Comparison of ENCODE assay signal across 9 cellular contexts in the genomic region with DNA sequence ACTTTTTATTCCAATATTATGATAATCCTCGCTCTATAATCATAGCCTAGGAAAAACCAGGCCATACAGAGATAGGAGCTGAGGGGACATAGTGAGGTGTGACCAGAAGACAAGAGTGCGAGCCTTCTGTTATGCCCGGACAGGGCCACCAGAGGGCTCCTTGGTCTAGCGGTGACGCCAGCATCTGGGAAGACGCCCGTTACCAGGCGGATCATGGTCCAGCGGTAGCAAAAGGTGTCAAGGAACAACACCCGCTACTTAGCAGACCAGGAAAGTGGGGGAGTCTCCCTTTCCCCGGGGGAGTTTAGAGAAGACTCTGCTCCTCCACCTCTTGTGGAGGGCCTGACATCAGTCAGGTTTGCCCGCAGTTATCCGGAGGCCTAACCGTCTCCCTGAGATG. TPM values are rescaled to one million over a fixed set of nuclear protein-coding genes. Genes with fewer than 3 reads are reported as not detected.
A peak's percentile ranks its signal among the peaks of the same experiment; 100 is the strongest.
DNase-seq lines count a peak whose midpoint lies in the region; ATAC-seq, FAIRE-seq and TF ChIP-seq lines count a peak whose summit lies in the region.
"Not testable (repeated sequence)": the region's sequence is repeated elsewhere in the genome, so short reads cannot be mapped to it uniquely, and the experiment has no call there.
"Had no signal": no experiment of that assay in that cellular context is flagged by ENCODE, and none has a peak within 500 bp of the region (broad histone marks: within the 10 kb centered on the region; RNA-seq: fewer than 3 reads in every experiment).

No MANE protein-coding gene starts in this region.

- H3K9ac ChIP-seq in K562 (ENCODE audit: insufficient read depth in 1 of 2, low read depth in 2 of 2, low read length in 2 of 2), result not testable (repeated sequence)

- not testable (repeated sequence) for H3K27me3 ChIP-seq in K562 (ENCODE audit: control insufficient read depth in 2 of 2, insufficient read depth in 2 of 2, low read length in 2 of 2); tibial nerve

- peak; percentile 16 to 64; a peak in 3 of 4 replicates for TF ChIP-seq RAD21 in K562 (CRISPR knock-in tag; conservative IDR thresholded peaks at IDR 0.05 in 1 of 2, IDR thresholded peaks at IDR 0.05 in 1 of 2)

- CTCF ChIA-PET in K562 (lab: Yijun Ruan, JAX; ENCODE audit: low intra/inter-chr PET ratio), result not testable (repeated sequence)

- H3K4me3 Mint-ChIP-seq in glutamatergic neuron (ENCODE audit: unreplicated experiment); neural crest cell: not testable (repeated sequence)

- H4K20me1 ChIP-seq in K562 (replicated peaks; ENCODE audit: control insufficient read depth, insufficient read depth, low read length), result not testable (repeated sequence)

- peaks cover 88% of the 10 kb centered on the region for H3K36me3 ChIP-seq in K562 (ENCODE audit: control insufficient read depth, insufficient read depth, low read length)
- peaks cover 8 to 97% (median 32%) of the 10 kb centered on the region in 3 donors for H3K36me3 ChIP-seq in tibial nerve

- not testable (repeated sequence) for H3K9me3 Mint-ChIP-seq in glutamatergic neuron (ENCODE audit: unreplicated experiment); neural crest cell

- TF ChIP-seq CTCF in VCaP (conservative IDR thresholded peaks at IDR 0.05), result peak; percentile 67
- TF ChIP-seq CTCF in K562 (IDR thresholded peaks at IDR 0.05 in 2 of 3, conservative IDR thresholded peaks at IDR 0.05 in 1 of 3; ENCODE audit: insufficient read depth in 2 of 3, low read depth in 1 of 3, low read length in 3 of 3), result not testable (repeated sequence)
- peak; percentile 40 for TF ChIP-seq CTCF in glutamatergic neuron (IDR thresholded peaks at IDR 0.05; ENCODE audit: partially characterized antibody, unreplicated experiment)
- TF ChIP-seq CTCF in neural crest cell (conservative IDR thresholded peaks at IDR 0.05), result peak; percentile 58
- TF ChIP-seq CTCF in tibial nerve (IDR thresholded peaks at IDR 0.05), result peak in 3 of 5 experiments; percentile 15 to 37 (median 27)

- POLR2A ChIA-PET in K562 (lab: Yijun Ruan, JAX), result not testable (repeated sequence)

- TF ChIP-seq EP300 in K562 (IDR thresholded peaks at IDR 0.05; ENCODE audit: low read length); tibial nerve (IDR thresholded peaks at IDR 0.05): not testable (repeated sequence)

- H3K4me3 ChIP-seq in K562, tibial nerve: not testable (repeated sequence)

- H3K4me1 Mint-ChIP-seq in glutamatergic neuron (ENCODE audit: low read depth, unreplicated experiment); neural crest cell: not testable (repeated sequence)

- not testable (repeated sequence) for H3K4me2 ChIP-seq in K562 (ENCODE audit: insufficient read depth, low read length)

- not testable (repeated sequence) for H3K27ac ChIP-seq in VCaP; K562 (ENCODE audit: extremely low read depth, low read depth, low read length); tibial nerve

- peak overlapping the region; percentile 57 for H3K27ac Mint-ChIP-seq in glutamatergic neuron (ENCODE audit: unreplicated experiment)
- not testable (repeated sequence) for H3K27ac Mint-ChIP-seq in neural crest cell (ENCODE audit: unreplicated experiment)

- not testable (repeated sequence) for H3K27me3 Mint-ChIP-seq in glutamatergic neuron (ENCODE audit: unreplicated experiment); neural crest cell (ENCODE audit: low read depth)

- not testable (repeated sequence) for ATAC-seq in K562

- H2AFZ ChIP-seq in K562 (ENCODE audit: low read depth, low read length), result not testable (repeated sequence)

- not testable (repeated sequence) for DNase-seq in K562 (ENCODE audit: extremely low read depth in 1 of 4, low spot score in 3 of 4); tibial nerve (ENCODE audit: low spot score in 2 of 2)
- peak; percentile 61 for DNase-seq in glutamatergic neuron
- DNase-seq in neural crest cell (ENCODE audit: low read depth, low spot score), result peak; percentile 37

- not testable (repeated sequence) for TF ChIP-seq POLR2A in K562 (conservative IDR thresholded peaks at IDR 0.05); tibial nerve (IDR thresholded peaks at IDR 0.05)

- 50% methylated on average over 11 of the region's 14 CpGs for WGBS in K562 (ENCODE audit: insufficient coverage, low coverage, missing lambda C conversion rate)
- 38 to 57% methylated on average over 7 to 11 of the region's 14 CpGs for WGBS in tibial nerve, 2 donors

- peaks cover 0 to 13% of the 10 kb centered on the region in 2 experiments; a peak in 1 of 5 replicates for H3K4me1 ChIP-seq in K562 (replicated peaks in 1 of 2; ENCODE audit: control insufficient read depth in 2 of 2, insufficient read depth in 2 of 2, low read length in 2 of 2)
- not testable (repeated sequence) for H3K4me1 ChIP-seq in tibial nerve

- H3K79me2 ChIP-seq in K562 (ENCODE audit: control insufficient read depth, insufficient read depth, low read length), result peaks cover 21% of the 10 kb centered on the region

- not testable (repeated sequence) for H3K9me3 ChIP-seq in K562 (replicated peaks; ENCODE audit: control insufficient read depth, insufficient read depth, low read depth, low read length); tibial nerve

- H3K9me1 ChIP-seq in K562 (ENCODE audit: control insufficient read depth, insufficient read depth, low read length), result not testable (repeated sequence)

- not testable (repeated sequence) for BruUV-seq in K562 (replicated peaks; lab: Mats Ljungman, UMichigan)

- in situ Hi-C loops in K562 (cut with MboI), result loop anchor here (5.0 kb wide), 1 partner anchor 85 kb away; no protein-coding TSS in a partner anchor

- peak; percentile 25 for FAIRE-seq in G401.6 (lab: Jason Lieb, UNC)
- not testable (repeated sequence) for FAIRE-seq in K562 (lab: Jason Lieb, UNC)

- not testable (repeated sequence) for H3K36me3 Mint-ChIP-seq in glutamatergic neuron (ENCODE audit: unreplicated experiment)
- peaks cover 18% of the 10 kb centered on the region for H3K36me3 Mint-ChIP-seq in neural crest cell (ENCODE audit: low read depth)

- intact Hi-C loops in K562 (cut with micrococcal nuclease), result not testable (repeated sequence)

RNA-seq across cellular contexts. Expression of a gene that starts 11.7 kb away (rescaled TPM):
- total RNA-seq in K562 (2011; cell fraction: chromatin; rRNA removed; ENCODE audit: low replicate concordance), result 399 and 932 TPM in 2 replicates
- total RNA-seq in K562 (2011; cell fraction: nucleolus; rRNA removed), result 499 and 534 TPM in 2 replicates
- total RNA-seq in K562 (2011; cell fraction: nucleoplasm; rRNA removed), result 285 and 332 TPM in 2 replicates
- total RNA-seq in K562 (2014; rRNA removed) (25.7 and 36.2 TPM in 2 replicates), K562 (2014; rRNA removed; fragmentation: Illumina TruSeq; extraction: Trizol) (30.0 and 40.3 TPM in 2 replicates), K562 (2015; rRNA removed; fragmentation: Illumina TruSeq; extraction: Trizol) (53.8 and 55.5 TPM in 2 replicates), K562 (2021) (107 and 126 TPM in 2 replicates), glutamatergic neuron (ENCODE audit: unreplicated experiment) (135 TPM), neural crest cell (127 and 138 TPM in 2 replicates), tibial nerve (100 to 1,000 TPM in 1 of 4 donors, 10 to 100 TPM in 3; 56.1 to 120 (median 77.6) TPM)
- polyA plus RNA-seq in K562 (2011; rRNA removed) (88.4 and 110 TPM in 2 replicates), K562 (2014; fragmentation: Illumina TruSeq; extraction: Trizol) (66.6 and 67.0 TPM in 2 replicates), K562 (2014; fragmentation: Nextera tagmentation; extraction: Ambion mirVana) (1 to 10 TPM; 6.0 to 6.3 TPM), K562 (2014; rRNA removed) (78.0 and 80.9 TPM in 2 replicates)
- 74.1 and 101 TPM in 2 replicates for polyA plus RNA-seq in K562 (2011; cell fraction: cytosol; rRNA removed)
- 461 and 669 TPM in 2 replicates for polyA plus RNA-seq in K562 (2011; cell fraction: nucleus; rRNA removed)
- polyA plus RNA-seq in K562 (2012), result 50.2 and 61.0 TPM in 2 replicates
- polyA minus RNA-seq in K562 (2011; rRNA and poly(A)+ RNA removed), result 149 and 177 TPM in 2 replicates
- polyA minus RNA-seq in K562 (2011; cell fraction: cytosol; rRNA and poly(A)+ RNA removed), result 90.2 and 132 TPM in 2 replicates
- 220 and 239 TPM in 2 replicates for polyA minus RNA-seq in K562 (2011; cell fraction: nucleus; rRNA and poly(A)+ RNA removed)

RNA-seq across cellular contexts. Expression of a gene that starts 15.6 kb away (rescaled TPM):
- total RNA-seq in K562 (2011; cell fraction: chromatin; rRNA removed; ENCODE audit: low replicate concordance), result 11.4 and 40.7 TPM in 2 replicates
- total RNA-seq in K562 (2011; cell fraction: nucleolus; rRNA removed), result 34.7 and 36.7 TPM in 2 replicates
- total RNA-seq in K562 (2011; cell fraction: nucleoplasm; rRNA removed), result 15.4 and 18.0 TPM in 2 replicates
- 15.9 and 18.0 TPM in 2 replicates for total RNA-seq in K562 (2014; rRNA removed)
- total RNA-seq in K562 (2014; rRNA removed; fragmentation: Illumina TruSeq; extraction: Trizol), result 2.0 TPM in 2 replicates
- 6.0 and 6.2 TPM in 2 replicates for total RNA-seq in K562 (2015; rRNA removed; fragmentation: Illumina TruSeq; extraction: Trizol)
- 16.8 and 17.3 TPM in 2 replicates for total RNA-seq in K562 (2021)
- polyA plus RNA-seq in K562 (2011; rRNA removed), result 9.4 and 12.4 TPM in 2 replicates
- polyA plus RNA-seq in K562 (2011; cell fraction: cytosol; rRNA removed), result 21.1 and 44.6 TPM in 2 replicates
- 48.4 and 77.6 TPM in 2 replicates for polyA plus RNA-seq in K562 (2011; cell fraction: nucleus; rRNA removed)
- 9.1 and 13.6 TPM in 2 replicates for polyA plus RNA-seq in K562 (2012)
- 3.6 and 9.1 TPM in 2 replicates for polyA plus RNA-seq in K562 (2014; fragmentation: Illumina TruSeq; extraction: Trizol)
- polyA plus RNA-seq in K562 (2014; fragmentation: Nextera tagmentation; extraction: Ambion mirVana), result 1 to 10 TPM in 1 of 2 experiments, under 1 TPM in 1; 0.23 to 1.3 TPM
- polyA plus RNA-seq in K562 (2014; rRNA removed), result 19.0 and 21.7 TPM in 2 replicates
- 2.8 and 3.4 TPM in 2 replicates for polyA minus RNA-seq in K562 (2011; rRNA and poly(A)+ RNA removed)
- 7.5 and 10.9 TPM in 2 replicates for polyA minus RNA-seq in K562 (2011; cell fraction: cytosol; rRNA and poly(A)+ RNA removed)
- 10.2 and 10.4 TPM in 2 replicates for polyA minus RNA-seq in K562 (2011; cell fraction: nucleus; rRNA and poly(A)+ RNA removed)
- 7.4 TPM for total RNA-seq in glutamatergic neuron (ENCODE audit: unreplicated experiment)
- total RNA-seq in neural crest cell, result 15.9 and 16.0 TPM in 2 replicates
- total RNA-seq in tibial nerve, result 1 to 10 TPM; 1.2 to 7.5 (median 5.7) TPM

RNA-seq across cellular contexts. Expression of a gene that starts 22.4 kb away (rescaled TPM):
- 38.3 and 82.0 TPM in 2 replicates for total RNA-seq in K562 (2011; cell fraction: chromatin; rRNA removed; ENCODE audit: low replicate concordance)
- 75.4 and 76.0 TPM in 2 replicates for total RNA-seq in K562 (2011; cell fraction: nucleolus; rRNA removed)
- total RNA-seq in K562 (2011; cell fraction: nucleoplasm; rRNA removed), result 75.5 and 81.6 TPM in 2 replicates
- total RNA-seq in K562 (2014; rRNA removed), result 375 and 478 TPM in 2 replicates
- total RNA-seq in K562 (2014; rRNA removed; fragmentation: Illumina TruSeq; extraction: Trizol), result 97.4 and 105 TPM in 2 replicates
- total RNA-seq in K562 (2015; rRNA removed; fragmentation: Illumina TruSeq; extraction: Trizol), result 127 and 137 TPM in 2 replicates
- total RNA-seq in K562 (2021), result 158 and 173 TPM in 2 replicates
- 137 and 153 TPM in 2 replicates for polyA plus RNA-seq in K562 (2011; rRNA removed)
- 153 and 204 TPM in 2 replicates for polyA plus RNA-seq in K562 (2011; cell fraction: cytosol; rRNA removed)
- 104 and 117 TPM in 2 replicates for polyA plus RNA-seq in K562 (2011; cell fraction: nucleus; rRNA removed)
- polyA plus RNA-seq in K562 (2012), result 208 and 221 TPM in 2 replicates
- 126 and 135 TPM in 2 replicates for polyA plus RNA-seq in K562 (2014; fragmentation: Illumina TruSeq; extraction: Trizol)
- 10 to 100 TPM; 36.7 to 40.5 TPM for polyA plus RNA-seq in K562 (2014; fragmentation: Nextera tagmentation; extraction: Ambion mirVana)
- polyA plus RNA-seq in K562 (2014; rRNA removed), result 487 and 512 TPM in 2 replicates
- polyA minus RNA-seq in K562 (2011; rRNA and poly(A)+ RNA removed), result 52.4 and 52.9 TPM in 2 replicates
- polyA minus RNA-seq in K562 (2011; cell fraction: cytosol; rRNA and poly(A)+ RNA removed), result 32.0 and 35.9 TPM in 2 replicates
- 18.3 and 22.5 TPM in 2 replicates for polyA minus RNA-seq in K562 (2011; cell fraction: nucleus; rRNA and poly(A)+ RNA removed)
- 204 TPM for total RNA-seq in glutamatergic neuron (ENCODE audit: unreplicated experiment)
- total RNA-seq in neural crest cell, result 233 and 246 TPM in 2 replicates
- total RNA-seq in tibial nerve, result 100 to 1,000 TPM; 328 to 649 (median 501) TPM

RNA-seq across cellular contexts. Expression of a gene that starts 24.3 kb away (rescaled TPM):
- not detected in 2 replicates for total RNA-seq in K562 (2011; cell fraction: chromatin; rRNA removed; ENCODE audit: low replicate concordance)
- total RNA-seq in K562 (2011; cell fraction: nucleolus; rRNA removed), result not detected in 2 replicates
- total RNA-seq in K562 (2011; cell fraction: nucleoplasm; rRNA removed), result not detected in 2 replicates
- total RNA-seq in K562 (2014; rRNA removed), result not detected in 2 replicates
- not detected in 2 replicates for total RNA-seq in K562 (2014; rRNA removed; fragmentation: Illumina TruSeq; extraction: Trizol)
- total RNA-seq in K562 (2015; rRNA removed; fragmentation: Illumina TruSeq; extraction: Trizol), result not detected in 2 replicates
- not detected in 2 replicates for total RNA-seq in K562 (2021)
- not detected in 2 replicates for polyA plus RNA-seq in K562 (2011; rRNA removed)
- polyA plus RNA-seq in K562 (2011; cell fraction: cytosol; rRNA removed), result not detected in 2 replicates
- not detected in 2 replicates for polyA plus RNA-seq in K562 (2011; cell fraction: nucleus; rRNA removed)
- polyA plus RNA-seq in K562 (2012), result 0.91 TPM in 1 of 2 replicates, not detected in the other
- not detected in 2 replicates for polyA plus RNA-seq in K562 (2014; fragmentation: Illumina TruSeq; extraction: Trizol)
- not detected for polyA plus RNA-seq in K562 (2014; fragmentation: Nextera tagmentation; extraction: Ambion mirVana)
- polyA plus RNA-seq in K562 (2014; rRNA removed), result not detected in 2 replicates
- not detected in 2 replicates for polyA minus RNA-seq in K562 (2011; rRNA and poly(A)+ RNA removed)
- polyA minus RNA-seq in K562 (2011; cell fraction: cytosol; rRNA and poly(A)+ RNA removed), result not detected in 2 replicates
- polyA minus RNA-seq in K562 (2011; cell fraction: nucleus; rRNA and poly(A)+ RNA removed), result not detected in 2 replicates
- not detected for total RNA-seq in glutamatergic neuron (ENCODE audit: unreplicated experiment)
- not detected in 2 replicates for total RNA-seq in neural crest cell
- total RNA-seq in tibial nerve, result not detected
- total RNA-seq: CD8-positive, alpha-beta memory T cell; urinary bladder had no signal
- polyA plus RNA-seq: CD8-positive, alpha-beta memory T cell; IgD-negative memory B cell; urinary bladder had no signal

RNA-seq across cellular contexts. Expression of a gene that starts 25.2 kb away (rescaled TPM):
- 14.2 and 56.9 TPM in 2 replicates for total RNA-seq in K562 (2011; cell fraction: chromatin; rRNA removed; ENCODE audit: low replicate concordance)
- 50.0 and 64.0 TPM in 2 replicates for total RNA-seq in K562 (2011; cell fraction: nucleolus; rRNA removed)
- 23.1 and 31.1 TPM in 2 replicates for total RNA-seq in K562 (2011; cell fraction: nucleoplasm; rRNA removed)
- 67.7 and 89.3 TPM in 2 replicates for total RNA-seq in K562 (2014; rRNA removed)
- total RNA-seq in K562 (2014; rRNA removed; fragmentation: Illumina TruSeq; extraction: Trizol), result 21.6 and 26.0 TPM in 2 replicates
- 50.1 TPM in 2 replicates for total RNA-seq in K562 (2015; rRNA removed; fragmentation: Illumina TruSeq; extraction: Trizol)
- 51.8 and 55.3 TPM in 2 replicates for total RNA-seq in K562 (2021)
- 63.5 and 79.5 TPM in 2 replicates for polyA plus RNA-seq in K562 (2011; rRNA removed)
- 84.9 and 186 TPM in 2 replicates for polyA plus RNA-seq in K562 (2011; cell fraction: cytosol; rRNA removed)
- 67.3 and 105 TPM in 2 replicates for polyA plus RNA-seq in K562 (2011; cell fraction: nucleus; rRNA removed)
- polyA plus RNA-seq in K562 (2012), result 61.4 and 90.6 TPM in 2 replicates
- polyA plus RNA-seq in K562 (2014; fragmentation: Illumina TruSeq; extraction: Trizol), result 68.4 and 73.2 TPM in 2 replicates
- polyA plus RNA-seq in K562 (2014; fragmentation: Nextera tagmentation; extraction: Ambion mirVana), result 10 to 100 TPM in 1 of 2 experiments, 1 to 10 TPM in 1; 8.3 to 29.1 TPM
- 83.5 and 85.1 TPM in 2 replicates for polyA plus RNA-seq in K562 (2014; rRNA removed)
- polyA minus RNA-seq in K562 (2011; rRNA and poly(A)+ RNA removed), result 26.3 and 49.6 TPM in 2 replicates
- 25.6 and 35.6 TPM in 2 replicates for polyA minus RNA-seq in K562 (2011; cell fraction: cytosol; rRNA and poly(A)+ RNA removed)
- polyA minus RNA-seq in K562 (2011; cell fraction: nucleus; rRNA and poly(A)+ RNA removed), result 9.1 and 13.1 TPM in 2 replicates
- 49.3 TPM for total RNA-seq in glutamatergic neuron (ENCODE audit: unreplicated experiment)
- 72.5 and 75.9 TPM in 2 replicates for total RNA-seq in neural crest cell
- 10 to 100 TPM; 22.6 to 40.4 (median 36.3) TPM for total RNA-seq in tibial nerve
